Comparison of ENCODE assay signal across 25 cellular contexts in genomic region chr3:10394491-10395025, GRCh38.
"Had no signal": no experiment of that assay in that cellular context is flagged by ENCODE, and none has a peak within 500 bp of the region (broad histone marks: within the 10 kb centered on the region; RNA-seq: fewer than 3 reads in every experiment).

No MANE protein-coding gene starts in this region.

- H3K27ac ChIP-seq: hepatocyte, left lung, sigmoid colon, thoracic aorta, upper lobe of left lung had no signal

- H3K4me3 ChIP-seq: hepatocyte, left lung, lung, sigmoid colon, smooth muscle cell, thoracic aorta, upper lobe of left lung had no signal

- H3K9me3 Mint-ChIP-seq: activated naive CD4-positive, alpha-beta T cell treated with anti-CD3 and anti-CD28 coated beads for 36 hours; activated naive CD8-positive, alpha-beta T cell treated with anti-CD3 and anti-CD28 coated beads, Interleukin-2, amount 10 ng/mL, durations not matched to agents 7 days and 5 days; activated T-cell treated with anti-CD3 and anti-CD28 coated beads, Interleukin-2, amount 50 U/mL, for 4 hours; dendritic cell treated with granulocyte-macrophage colony-stimulating factor and Interleukin-4, amounts not matched to agents 40 ng/mL and 50 ng/mL, for 4 days; immature natural killer cell; naive thymus-derived CD4-positive, alpha-beta T cell; neural crest cell had no signal

- DNase-seq: activated CD4-positive, alpha-beta T cell treated with anti-CD3 and anti-CD28 coated beads, Interleukin-2, amount 50 U/mL, for 4 hours; activated CD8-positive, alpha-beta memory T cell treated with anti-CD3 and anti-CD28 coated beads, Interleukin-2, amount 50 U/mL, for 48 hours; activated naive CD4-positive, alpha-beta T cell treated with anti-CD3 and anti-CD28 coated beads for 36 hours; activated naive CD8-positive, alpha-beta T cell treated with anti-CD3 and anti-CD28 coated beads, Interleukin-2, amount 10 ng/mL, durations not matched to agents 7 days and 5 days; activated T-cell treated with anti-CD3 and anti-CD28 coated beads, Interleukin-2, amount 50 U/mL, for 4 hours; amniotic stem cell; effector memory CD4-positive, alpha-beta T cell; foreskin melanocyte; immature natural killer cell; naive thymus-derived CD4-positive, alpha-beta T cell; retina; sigmoid colon; stimulated activated CD4-positive, alpha-beta T cell treated with anti-CD3 and anti-CD28 coated beads, Interleukin-2, amount 100 ng/mL, for 48 hours; stimulated activated naive CD4-positive, alpha-beta T cell treated with Interleukin-2 at 50 U/mL for 16 hours; T-helper 1 cell; T-helper 9 cell; upper lobe of left lung had no signal

- H3K4me2 ChIP-seq: hepatocyte, smooth muscle cell had no signal

- H3K27me3 ChIP-seq: hepatocyte, left lung, sigmoid colon, upper lobe of left lung had no signal

- H3K27me3 Mint-ChIP-seq: naive thymus-derived CD4-positive, alpha-beta T cell had no signal

- H2AFZ ChIP-seq: hepatocyte had no signal

- H3K9me3 ChIP-seq: left lung, sigmoid colon, thoracic aorta, upper lobe of left lung had no signal

- H3K27ac Mint-ChIP-seq: activated naive CD4-positive, alpha-beta T cell treated with anti-CD3 and anti-CD28 coated beads for 36 hours; activated naive CD8-positive, alpha-beta T cell treated with anti-CD3 and anti-CD28 coated beads, Interleukin-2, amount 10 ng/mL, durations not matched to agents 7 days and 5 days; dendritic cell treated with granulocyte-macrophage colony-stimulating factor and Interleukin-4, amounts not matched to agents 40 ng/mL and 50 ng/mL, for 4 days had no signal

- H3K4me1 Mint-ChIP-seq: neural crest cell had no signal

- H3K4me3 Mint-ChIP-seq: activated naive CD4-positive, alpha-beta T cell treated with anti-CD3 and anti-CD28 coated beads for 36 hours; dendritic cell treated with granulocyte-macrophage colony-stimulating factor and Interleukin-4, amounts not matched to agents 40 ng/mL and 50 ng/mL, for 4 days; immature natural killer cell; neural crest cell had no signal

- H3K36me3 Mint-ChIP-seq: activated naive CD8-positive, alpha-beta T cell treated with anti-CD3 and anti-CD28 coated beads, Interleukin-2, amount 10 ng/mL, durations not matched to agents 7 days and 5 days; immature natural killer cell; naive thymus-derived CD4-positive, alpha-beta T cell had no signal

- ATAC-seq: activated T-cell treated with anti-CD3 and anti-CD28 coated beads, Interleukin-2, amount 50 U/mL, for 4 hours; esophagus mucosa; left lung; naive thymus-derived CD4-positive, alpha-beta T cell had no signal

- H3K4me1 ChIP-seq: left lung, sigmoid colon, upper lobe of left lung had no signal

- H3K36me3 ChIP-seq: left lung, sigmoid colon, thoracic aorta, upper lobe of left lung had no signal
